ENCODE assay signal across 16 cellular contexts in the genomic region with DNA sequence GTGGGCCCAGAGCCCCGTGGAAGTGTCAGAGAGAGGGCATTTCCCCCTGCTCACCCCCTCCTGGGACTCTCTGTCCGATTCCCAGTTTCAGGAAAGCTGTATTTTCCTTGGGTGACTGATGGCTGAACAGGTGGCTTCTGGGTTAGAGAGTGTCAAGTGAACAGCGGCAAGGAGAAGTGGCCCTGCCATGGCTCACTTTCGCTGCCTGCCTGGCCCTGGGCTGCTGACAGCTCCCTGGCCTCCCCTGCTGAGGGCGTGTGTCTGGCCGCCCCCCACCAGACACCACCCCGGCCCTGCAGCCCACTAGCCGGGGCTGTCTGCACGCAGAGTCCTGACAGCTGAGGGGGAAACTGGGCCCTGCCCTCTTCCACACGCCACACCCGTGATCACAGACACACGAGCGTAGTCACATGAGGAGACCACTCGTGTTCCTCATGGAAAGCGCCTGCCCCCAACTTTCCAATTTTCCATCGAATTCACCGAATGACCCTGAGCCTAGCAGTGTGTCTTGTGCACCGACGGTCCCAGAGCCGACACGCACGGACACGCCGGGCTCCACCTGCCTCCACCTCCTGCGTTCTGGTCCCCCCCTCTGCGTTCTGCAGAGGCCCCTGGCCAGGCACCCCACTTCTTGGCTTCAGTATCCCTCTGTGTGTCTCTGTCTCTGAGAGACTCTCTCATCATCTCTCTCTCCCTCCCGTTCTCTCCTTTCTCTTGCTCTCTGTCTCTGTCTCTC.
DNase-seq lines count a peak whose midpoint lies in the region; ATAC-seq and TF ChIP-seq lines count a peak whose summit lies in the region.
"Had no signal": no experiment of that assay in that cellular context is flagged by ENCODE, and none has a peak within 500 bp of the region (broad histone marks: within the 10 kb centered on the region; RNA-seq: fewer than 3 reads in every experiment).

No MANE protein-coding gene starts in this region.

- TF ChIP-seq CTCF in cardiac muscle cell (IDR thresholded peaks at IDR 0.05; ENCODE audit: low read depth, low read length) (no peak), left ventricle myocardium inferior (IDR thresholded peaks at IDR 0.05; ENCODE audit: borderline replicate concordance) (no peak), osteoblast (IDR thresholded peaks at IDR 0.05; ENCODE audit: extremely low read depth, low read depth, low read length) (no peak), upper lobe of right lung (IDR thresholded peaks at IDR 0.05) (no peak)

- H3K4me1 ChIP-seq in cardiac muscle cell (ENCODE audit: low read depth): peaks cover 23% of the 10 kb centered on the region
- H3K4me1 ChIP-seq in left ventricle myocardium inferior: peaks cover 40% of the 10 kb centered on the region
- no peaks in the 10 kb centered on the region for H3K4me1 ChIP-seq in osteoblast (ENCODE audit: insufficient read depth, low read length)
- no peaks in the 10 kb centered on the region for H3K4me1 ChIP-seq in upper lobe of right lung
- H3K4me1 ChIP-seq: A549, Caco-2 had no signal

- no peaks in the 10 kb centered on the region for H3K36me3 ChIP-seq in cardiac muscle cell
- no peaks in the 10 kb centered on the region for H3K36me3 ChIP-seq in left ventricle myocardium inferior
- no peaks in the 10 kb centered on the region for H3K36me3 ChIP-seq in osteoblast (ENCODE audit: insufficient read depth, low read length)
- no peaks in the 10 kb centered on the region for H3K36me3 ChIP-seq in upper lobe of right lung

- no peaks in the 10 kb centered on the region for H4K20me1 ChIP-seq in osteoblast (ENCODE audit: insufficient read depth, low read length)

- H3K27ac Mint-ChIP-seq in activated naive CD4-positive, alpha-beta T cell treated with anti-CD3 and anti-CD28 coated beads, Interleukin-2, amount 50 U/mL, for 72 hours: no peak overlapping the region
- H3K27ac Mint-ChIP-seq: CD4-positive, alpha-beta T cell had no signal

- H3K27me3 ChIP-seq in cardiac muscle cell (no peaks in the 10 kb centered on the region), left ventricle myocardium inferior (ENCODE audit: low read depth) (peaks cover 24% of the 10 kb centered on the region), osteoblast (ENCODE audit: insufficient read depth, low read length) (peaks cover 33% of the 10 kb centered on the region), upper lobe of right lung (no peaks in the 10 kb centered on the region)

- H3K27ac ChIP-seq in cardiac muscle cell (peak overlapping the region; percentile 51), left ventricle myocardium inferior (replicated peaks) (peak overlapping the region; percentile 81), osteoblast (ENCODE audit: low read depth, low read length) (no peak overlapping the region), upper lobe of right lung (no peak overlapping the region)
- H3K27ac ChIP-seq: A549, KMS-11 had no signal

- H3K9me3 Mint-ChIP-seq in activated naive CD4-positive, alpha-beta T cell treated with anti-CD3 and anti-CD28 coated beads, Interleukin-2, amount 50 U/mL, for 72 hours: peaks cover 3 to 5% of the 10 kb centered on the region in 2 donors
- H3K9me3 Mint-ChIP-seq: CD4-positive, alpha-beta T cell had no signal

- H3K4me2 ChIP-seq in osteoblast (ENCODE audit: insufficient read depth, low read length): no peak overlapping the region
- H3K4me2 ChIP-seq: A549, KMS-11 had no signal

- H3K9me3 ChIP-seq in cardiac muscle cell (ENCODE audit: low read depth) (no peaks in the 10 kb centered on the region), left ventricle myocardium inferior (replicated peaks) (no peaks in the 10 kb centered on the region), osteoblast (ENCODE audit: low read depth, low read length) (no peaks in the 10 kb centered on the region), upper lobe of right lung (no peaks in the 10 kb centered on the region)
- H3K9me3 ChIP-seq: A549, Caco-2 had no signal

- H3K4me3 ChIP-seq in cardiac muscle cell (no peak overlapping the region), left ventricle myocardium inferior (no peak overlapping the region), osteoblast (ENCODE audit: insufficient read depth, low read length) (no peak overlapping the region), upper lobe of right lung (no peak overlapping the region)
- H3K4me3 ChIP-seq: A549 had no signal

- intact Hi-C loops in cardiac septum (cut with DNase I) (no loop called here), left ventricle myocardium inferior (cut with micrococcal nuclease) (no loop called here), upper lobe of right lung (cut with DNase I) (no loop called here)

- H3K36me3 Mint-ChIP-seq in activated naive CD4-positive, alpha-beta T cell treated with anti-CD3 and anti-CD28 coated beads, Interleukin-2, amount 50 U/mL, for 72 hours: no peaks in the 10 kb centered on the region

- no peak for ATAC-seq in upper lobe of right lung
- ATAC-seq in activated naive CD4-positive, alpha-beta T cell treated with anti-CD3 and anti-CD28 coated beads, Interleukin-2, amount 50 U/mL, for 72 hours: no peak
- ATAC-seq: A549 had no signal

- no peaks in the 10 kb centered on the region for H3K79me2 ChIP-seq in osteoblast (ENCODE audit: insufficient read depth, low read length)

- peak in 1 of 2 donors; percentile 57 for DNase-seq in cardiac muscle cell (ENCODE audit: low read depth in 1 of 2, low spot score in 1 of 2)
- no peak for DNase-seq in cardiac septum (ENCODE audit: low spot score)
- no peak for DNase-seq in left ventricle myocardium inferior
- peak; percentile 41 for DNase-seq in osteoblast (ENCODE audit: insufficient read length, low spot score, missing footprints)
- peak; percentile 59 for DNase-seq in upper lobe of right lung
- DNase-seq in HCEC 1CT: no peak
- no peak for DNase-seq in activated naive CD4-positive, alpha-beta T cell treated with anti-CD3 and anti-CD28 coated beads, Interleukin-2, amount 50 U/mL, for 72 hours (ENCODE audit: low spot score in 2 of 2)
- no peak for DNase-seq in stimulated activated CD8-positive, alpha-beta memory T cell treated with anti-CD3 and anti-CD28 coated beads, Interleukin-4, amount 100 ng/mL, for 48 hours
- DNase-seq: Caco-2; CD4-positive, alpha-beta T cell; NCI-H1417; NCI-H187; NCI-H446 treated with DMSO at 0.1 percent for 48 hours; NCI-H774 had no signal

- no peak overlapping the region for H2AFZ ChIP-seq in osteoblast (ENCODE audit: low read length)

Comparison
In these comparisons a context has a peak if more than half of its experiments do, and no peak if none do; other contexts are left out.
1. DNase-seq: peak in osteoblast (single experiment) and upper lobe of right lung (single experiment); none in cardiac septum (single experiment), left ventricle myocardium inferior (single experiment), HCEC 1CT (single experiment), activated naive CD4-positive, alpha-beta T cell treated with anti-CD3 and anti-CD28 coated beads, Interleukin-2, amount 50 U/mL, for 72 hours (0 of 2) and stimulated activated CD8-positive, alpha-beta memory T cell treated with anti-CD3 and anti-CD28 coated beads, Interleukin-4, amount 100 ng/mL, for 48 hours (single experiment).
2. H3K27ac ChIP-seq: peak in cardiac muscle cell (single experiment) and left ventricle myocardium inferior (single experiment); none in osteoblast (single experiment) and upper lobe of right lung (single experiment).